Comparison of ENCODE assay signal across 1 cellular context in the genomic region with DNA sequence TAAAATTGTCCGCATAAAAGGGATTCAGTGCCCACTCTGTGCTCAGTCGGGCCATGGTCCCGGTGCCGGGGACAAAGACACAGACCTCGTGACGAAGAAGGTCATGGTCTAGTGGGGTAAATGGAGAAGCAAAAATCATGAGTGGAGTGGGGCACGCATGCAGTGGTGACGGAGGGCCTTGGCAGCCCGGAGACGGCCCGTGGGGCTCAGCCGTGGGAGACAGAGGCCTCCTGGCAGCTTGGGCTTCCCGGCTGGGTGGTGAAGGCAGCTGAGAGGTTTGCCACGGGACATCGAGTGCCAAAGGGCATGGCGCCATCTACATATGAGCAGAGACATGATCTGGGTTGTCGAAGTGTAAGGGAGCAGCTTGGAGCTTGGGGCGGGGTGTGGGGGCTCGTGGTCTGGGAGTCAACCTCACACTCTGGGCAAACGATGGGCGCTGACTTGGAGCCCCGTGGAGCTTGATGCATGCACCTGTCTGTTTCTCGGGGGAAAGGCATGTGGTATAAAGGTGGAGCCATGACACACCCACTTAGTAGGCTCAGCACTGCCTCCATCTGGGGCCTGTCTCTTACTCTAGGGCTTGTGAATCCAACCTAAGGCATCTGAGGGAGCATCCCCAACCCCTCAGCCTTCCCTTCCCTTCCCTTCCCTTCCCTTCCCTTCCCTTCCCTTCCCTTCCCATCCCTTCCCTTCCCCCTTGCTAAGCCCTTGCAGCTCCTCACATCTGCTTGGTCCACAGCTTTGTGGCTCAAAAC.
TF ChIP-seq lines count a peak whose summit lies in the region.

No MANE protein-coding gene starts in this region.

TF ChIP-seq in GM23338, 12 proteins besides CTCF, POLR2A, EP300 and RAD21 (continued from another document):
- no peak for TF ChIP-seq ZNF462 (CRISPR knock-in tag; IDR thresholded peaks at IDR 0.05)
TF ChIP-seq in GM23338: peak in this region for 0.
